15 cellular contexts compared by ENCODE assay signal in the genomic region with DNA sequence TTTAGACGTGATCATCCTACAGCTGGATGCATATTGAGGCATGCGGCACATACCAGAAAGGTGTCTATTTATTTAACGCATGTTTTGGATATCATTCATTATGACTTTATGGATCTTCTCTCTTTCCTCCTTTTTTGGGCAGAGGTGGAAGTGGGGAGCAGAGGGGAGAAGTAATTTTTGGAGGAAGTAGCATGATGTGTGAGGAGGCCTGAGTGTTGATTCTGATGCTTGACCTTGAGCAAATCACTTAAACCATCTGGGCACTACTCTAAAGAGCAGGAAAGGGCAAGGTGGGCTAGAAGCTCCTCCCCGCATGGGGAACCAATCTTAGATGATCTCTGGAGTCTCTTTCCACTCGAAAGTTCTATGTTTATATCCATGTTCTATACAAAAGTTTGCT.
DNase-seq lines count a peak whose midpoint lies in the region; ATAC-seq and TF ChIP-seq lines count a peak whose summit lies in the region.
"Had no signal": no experiment of that assay in that cellular context is flagged by ENCODE, and none has a peak within 500 bp of the region (broad histone marks: within the 10 kb centered on the region; RNA-seq: fewer than 3 reads in every experiment).

No MANE protein-coding gene starts in this region.

- TF ChIP-seq POLR2A in breast epithelium (IDR thresholded peaks at IDR 0.05) (no peak), suprapubic skin (IDR thresholded peaks at IDR 0.05) (no peak)

- intact Hi-C loops in breast epithelium (cut with DNase I; ENCODE audit: low total_unique reads): no loop called here

- no peaks in the 10 kb centered on the region for H3K36me3 ChIP-seq in breast epithelium
- peaks cover 11% of the 10 kb centered on the region for H3K36me3 ChIP-seq in mesodermal cell (ENCODE audit: control insufficient read depth, insufficient read depth, low read length)
- H3K36me3 ChIP-seq in suprapubic skin: no peaks in the 10 kb centered on the region
- H3K36me3 ChIP-seq: tibial artery had no signal

- H3K27ac ChIP-seq in breast epithelium (no peak overlapping the region), mesodermal cell (ENCODE audit: low read depth, low read length, severe bottlenecking) (no peak overlapping the region), suprapubic skin (peak overlapping the region; percentile 20)
- H3K27ac ChIP-seq: 22Rv1, KMS-11 had no signal

- ATAC-seq in HG02763 (IDR thresholded peaks at IDR 0.05; ENCODE audit: unreplicated experiment): no peak
- ATAC-seq: effector memory CD8-positive, alpha-beta T cell had no signal

- TF ChIP-seq CTCF in breast epithelium (IDR thresholded peaks at IDR 0.05) (no peak), suprapubic skin (IDR thresholded peaks at IDR 0.05) (no peak)

- H3K27me3 ChIP-seq in breast epithelium (no peaks in the 10 kb centered on the region), suprapubic skin (no peaks in the 10 kb centered on the region)
- H3K27me3 ChIP-seq: tibial artery had no signal

- H3K4me3 ChIP-seq in breast epithelium (peak overlapping the region in 2 of 3 donors; percentile 50 to 53), mesodermal cell (ENCODE audit: extremely low read depth, insufficient read depth, low read length, poor library complexity, severe bottlenecking) (peak overlapping the region; percentile 61), suprapubic skin (peak overlapping the region; percentile 51)

- H3K4me1 ChIP-seq in breast epithelium: no peaks in the 10 kb centered on the region
- peaks cover 29% of the 10 kb centered on the region for H3K4me1 ChIP-seq in mesodermal cell (ENCODE audit: control insufficient read depth, insufficient read depth, low read length, poor library complexity, severe bottlenecking)
- H3K4me1 ChIP-seq in suprapubic skin: peaks cover 37% of the 10 kb centered on the region

- DNase-seq in DMS53 (lab: John Stamatoyannopoulos, UW): peak; percentile 34
- no peak for DNase-seq in DMS53 treated with DMSO at 0.1 percent for 48 hours (lab: John Stamatoyannopoulos, UW; ENCODE audit: unreplicated experiment)
- DNase-seq in breast epithelium (ENCODE audit: low spot score in 2 of 2): no peak
- DNase-seq in suprapubic skin (ENCODE audit: low spot score in 2 of 2): no peak
- DNase-seq in NCI-H187 (lab: John Stamatoyannopoulos, UW): no peak
- DNase-seq in globus pallidus (ENCODE audit: low spot score): no peak
- DNase-seq: activated T-cell treated with anti-CD3 and anti-CD28 coated beads, Interleukin-2, amount 50 U/mL, for 24 hours; amniotic stem cell; Calu3; effector memory CD8-positive, alpha-beta T cell; tibial artery had no signal

- 43 to 100% methylated on average over 1 of the region's 5 CpGs for WGBS in mesodermal cell (ENCODE audit: insufficient coverage in 2 of 2), 2 experiments
- WGBS in suprapubic skin: 69% methylated on average over 5 of the region's 5 CpGs

- H3K9me3 ChIP-seq in breast epithelium: no peaks in the 10 kb centered on the region
- H3K9me3 ChIP-seq in mesodermal cell (ENCODE audit: control insufficient read depth, low read length): no peaks in the 10 kb centered on the region
- H3K9me3 ChIP-seq in suprapubic skin: no peaks in the 10 kb centered on the region
- H3K9me3 ChIP-seq: tibial artery had no signal

- no peak for TF ChIP-seq EP300 in suprapubic skin (IDR thresholded peaks at IDR 0.05)
